In genomic region chr1:235067396-235068154, GRCh38 we compare ENCODE assay signal across 8 cellular contexts.
DNase-seq lines count a peak whose midpoint lies in the region; TF ChIP-seq lines count a peak whose summit lies in the region.

No MANE protein-coding gene starts in this region.

- H3K27me3 Mint-ChIP-seq in MCF 10A (ENCODE audit: insufficient read depth, unreplicated experiment), result no peaks in the 10 kb centered on the region

- peaks cover 17% of the 10 kb centered on the region for H3K36me3 Mint-ChIP-seq in MCF 10A (ENCODE audit: insufficient read depth, unreplicated experiment)

- BruUV-seq in MCF 10A (replicated peaks; lab: Mats Ljungman, UMichigan), result TSS peak; percentile 74

- H3K36me3 ChIP-seq in liver (ENCODE audit: control insufficient read depth in 4 of 4, insufficient read depth in 3 of 4, low read depth in 1 of 4, low read length in 3 of 4), result peaks cover 0 to 6% (median 2%) of the 10 kb centered on the region in 4 donors

- peaks cover 53% of the 10 kb centered on the region for H3K4me1 Mint-ChIP-seq in MCF 10A (ENCODE audit: insufficient read depth, unreplicated experiment)

- CTCF ChIA-PET in MCF 10A (lab: Yijun Ruan, JAX), result interaction anchor here (0.6 to 3.9 kb wide), 20 partner anchors 10 to 581 kb away, joined by 3 to 24 read pairs (median 6); no protein-coding TSS in a partner anchor
- CTCF ChIA-PET in GM10248 (lab: Yijun Ruan, JAX), result interaction anchor here (1.1 to 2.1 kb wide), 4 partner anchors 12 to 349 kb away, joined by 4 to 5 read pairs (median 4); no protein-coding TSS in a partner anchor

- H3K9me3 ChIP-seq in liver (ENCODE audit: control insufficient read depth in 4 of 4, low read length in 3 of 4), result no peaks in the 10 kb centered on the region

- peaks cover 2 to 30% (median 20%) of the 10 kb centered on the region in 4 donors for H3K4me1 ChIP-seq in liver (ENCODE audit: control insufficient read depth in 4 of 4, insufficient read depth in 4 of 4, low read length in 3 of 4)

- intact Hi-C loops in MCF 10A (cut with micrococcal nuclease), result loop anchor here (1.0 kb wide), 1 partner anchor 70 kb away; no protein-coding TSS in a partner anchor

- peak overlapping the region; percentile 90 to 97 for H3K9ac ChIP-seq in liver (ENCODE audit: low read depth in 1 of 2, low read length in 2 of 2)

- H3K4me3 Mint-ChIP-seq in MCF 10A (ENCODE audit: unreplicated experiment), result peak overlapping the region; percentile 54

- TF ChIP-seq CTCF in MCF 10A (IDR thresholded peaks at IDR 0.05; ENCODE audit: unreplicated experiment), result no peak
- TF ChIP-seq CTCF in liver (IDR thresholded peaks at IDR 0.05; ENCODE audit: low read depth, low read length, missing input control), result no peak
- no peak for TF ChIP-seq CTCF in GM10248 (IDR thresholded peaks at IDR 0.05; ENCODE audit: control extremely low read depth, extremely low read depth, low read depth, missing control alignments)

- no peaks in the 10 kb centered on the region for H3K9me3 Mint-ChIP-seq in MCF 10A (ENCODE audit: unreplicated experiment)

- peak; percentile 36 to 58 for TF ChIP-seq RAD21 in liver (IDR thresholded peaks at IDR 0.05)

- no peaks in the 10 kb centered on the region for H3K27me3 ChIP-seq in liver (ENCODE audit: control insufficient read depth in 4 of 4, insufficient read depth in 4 of 4, low read length in 3 of 4)

- WGBS in liver, result 21% methylated on average over 12 of the region's 12 CpGs

- POLR2A ChIA-PET in MCF 10A (lab: Yijun Ruan, JAX) (interaction anchor here (0.6 to 13.9 kb wide), 44 partner anchors 9 to 590 kb away, joined by 3 to 406 read pairs (median 6); partner anchors contain the start of genes IRF2BP2 and TARBP1), GM10248 (lab: Yijun Ruan, JAX) (no interaction called here)

- H3K4me3 ChIP-seq in liver (ENCODE audit: low read depth in 1 of 3, low read length in 3 of 3), result peak overlapping the region; percentile 47 to 95 (median 94)

- H3K27ac Mint-ChIP-seq in MCF 10A (ENCODE audit: low read depth, unreplicated experiment), result peak overlapping the region; percentile 97

- DNase-seq in NCI-H748 (lab: John Stamatoyannopoulos, UW; ENCODE audit: unreplicated experiment) (peak; percentile 38), NCI-H748 treated with DMSO at 0.1 percent for 48 hours (lab: John Stamatoyannopoulos, UW) (no peak), NCI-H2227 (lab: John Stamatoyannopoulos, UW; ENCODE audit: unreplicated experiment) (peak; percentile 65), MCF 10A (ENCODE audit: unreplicated experiment) (peak; percentile 100), superior temporal gyrus (ENCODE audit: extremely low spot score) (peak; percentile 67), GM10248 (ENCODE audit: extremely low spot score) (no peak)
- DNase-seq in activated effector memory CD4-positive, alpha-beta T cell treated with Interleukin-2 at 50 U/mL for 16 hours, result no peak

- peak overlapping the region; percentile 94 to 97 for H3K27ac ChIP-seq in liver (ENCODE audit: low read depth in 1 of 2, low read length in 2 of 2)

TF ChIP-seq in liver, 16 proteins besides CTCF, POLR2A, EP300 and RAD21:
- TF ChIP-seq HNF4G (IDR thresholded peaks at IDR 0.05) (peak; percentile 57), ATF3 (IDR thresholded peaks at IDR 0.05) (peak; percentile 77), JUND (IDR thresholded peaks at IDR 0.05) (peak; percentile 89 to 91), RXRA (IDR thresholded peaks at IDR 0.05) (peak; percentile 61 to 63), HNF4A (conservative IDR thresholded peaks at IDR 0.05) (peak; percentile 79 to 81), EGR1 (IDR thresholded peaks at IDR 0.05; ENCODE audit: low read depth in 2 of 2) (peak in 1 of 2 donors; percentile 26), MAX (IDR thresholded peaks at IDR 0.05) (no peak), NR2F2 (IDR thresholded peaks at IDR 0.05) (peak; percentile 26), GABPA (IDR thresholded peaks at IDR 0.05 in 1 of 2, conservative IDR thresholded peaks at IDR 0.05 in 1 of 2) (no peak), TAF1 (conservative IDR thresholded peaks at IDR 0.05) (peak; percentile 49), FOXA2 (IDR thresholded peaks at IDR 0.05) (no peak), YY1 (IDR thresholded peaks at IDR 0.05) (peak; percentile 32), SP1 (IDR thresholded peaks at IDR 0.05) (peak; percentile 72), ZBTB33 (IDR thresholded peaks at IDR 0.05) (no peak), FOXA1 (IDR thresholded peaks at IDR 0.05) (no peak)
- TF ChIP-seq, protein P1, sequence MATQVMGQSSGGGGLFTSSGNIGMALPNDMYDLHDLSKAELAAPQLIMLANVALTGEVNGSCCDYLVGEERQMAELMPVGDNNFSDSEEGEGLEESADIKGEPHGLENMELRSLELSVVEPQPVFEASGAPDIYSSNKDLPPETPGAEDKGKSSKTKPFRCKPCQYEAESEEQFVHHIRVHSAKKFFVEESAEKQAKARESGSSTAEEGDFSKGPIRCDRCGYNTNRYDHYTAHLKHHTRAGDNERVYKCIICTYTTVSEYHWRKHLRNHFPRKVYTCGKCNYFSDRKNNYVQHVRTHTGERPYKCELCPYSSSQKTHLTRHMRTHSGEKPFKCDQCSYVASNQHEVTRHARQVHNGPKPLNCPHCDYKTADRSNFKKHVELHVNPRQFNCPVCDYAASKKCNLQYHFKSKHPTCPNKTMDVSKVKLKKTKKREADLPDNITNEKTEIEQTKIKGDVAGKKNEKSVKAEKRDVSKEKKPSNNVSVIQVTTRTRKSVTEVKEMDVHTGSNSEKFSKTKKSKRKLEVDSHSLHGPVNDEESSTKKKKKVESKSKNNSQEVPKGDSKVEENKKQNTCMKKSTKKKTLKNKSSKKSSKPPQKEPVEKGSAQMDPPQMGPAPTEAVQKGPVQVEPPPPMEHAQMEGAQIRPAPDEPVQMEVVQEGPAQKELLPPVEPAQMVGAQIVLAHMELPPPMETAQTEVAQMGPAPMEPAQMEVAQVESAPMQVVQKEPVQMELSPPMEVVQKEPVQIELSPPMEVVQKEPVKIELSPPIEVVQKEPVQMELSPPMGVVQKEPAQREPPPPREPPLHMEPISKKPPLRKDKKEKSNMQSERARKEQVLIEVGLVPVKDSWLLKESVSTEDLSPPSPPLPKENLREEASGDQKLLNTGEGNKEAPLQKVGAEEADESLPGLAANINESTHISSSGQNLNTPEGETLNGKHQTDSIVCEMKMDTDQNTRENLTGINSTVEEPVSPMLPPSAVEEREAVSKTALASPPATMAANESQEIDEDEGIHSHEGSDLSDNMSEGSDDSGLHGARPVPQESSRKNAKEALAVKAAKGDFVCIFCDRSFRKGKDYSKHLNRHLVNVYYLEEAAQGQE (IDR thresholded peaks at IDR 0.05), result peak; percentile 25

Comparison
In these comparisons a context has a peak if more than half of its experiments do, and no peak if none do; other contexts are left out.
1. DNase-seq: peak in NCI-H748 (single experiment), NCI-H2227 (single experiment), MCF 10A (single experiment) and superior temporal gyrus (single experiment); none in NCI-H748 treated with DMSO at 0.1 percent for 48 hours (single experiment), activated effector memory CD4-positive, alpha-beta T cell treated with Interleukin-2 at 50 U/mL for 16 hours (single experiment) and GM10248 (single experiment).